Comparison of ENCODE assay signal across 10 cellular contexts in the genomic region with DNA sequence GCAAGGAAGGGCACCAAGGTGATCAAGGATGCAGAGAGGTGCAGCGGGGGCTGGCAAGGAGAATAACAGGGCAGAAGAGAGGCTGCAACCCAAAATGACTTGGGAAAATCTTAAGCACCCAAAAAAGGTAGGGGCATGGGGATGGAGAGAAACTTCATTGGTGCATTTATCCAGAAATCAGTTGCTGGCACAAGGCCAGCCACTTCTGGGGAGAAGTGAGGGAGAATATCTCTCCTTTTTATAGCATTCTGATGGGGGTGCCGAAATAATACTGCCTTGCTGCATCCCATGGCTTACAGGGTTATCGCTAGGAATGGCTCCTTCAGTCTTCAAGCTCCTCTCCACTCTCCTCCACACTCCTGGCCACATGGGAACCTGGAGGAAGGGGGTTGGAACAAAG. TPM values are rescaled to one million over a fixed set of nuclear protein-coding genes. Genes with fewer than 3 reads are reported as not detected.
"Had no signal": no experiment of that assay in that cellular context is flagged by ENCODE, and none has a peak within 500 bp of the region (broad histone marks: within the 10 kb centered on the region; RNA-seq: fewer than 3 reads in every experiment).

No MANE protein-coding gene starts in this region.

- H3K4me3 Mint-ChIP-seq: HFFc6, IgD-negative memory B cell had no signal

- H3K27ac Mint-ChIP-seq: HFFc6 had no signal

- H3K4me1 ChIP-seq: HAP-1 had no signal

- H3K27ac ChIP-seq: GM23248, HL-60 had no signal

- H3K36me3 ChIP-seq: HAP-1 had no signal

- DNase-seq: GM23248, GOT3, H7, HFFc6, KG1 had no signal

- H3K9me3 Mint-ChIP-seq: HFFc6 had no signal

- ATAC-seq: HCT116, HepG2 had no signal

- H3K9me3 ChIP-seq: HAP-1 had no signal

- H3K4me3 ChIP-seq: GM23248, HAP-1 had no signal

- H3K4me1 Mint-ChIP-seq: IgD-negative memory B cell had no signal

RNA-seq across cellular contexts. Expression of gene SUSD4, which starts 47.9 kb away (rescaled TPM):
- total RNA-seq: HepG2 had no signal
